In the genomic region with DNA sequence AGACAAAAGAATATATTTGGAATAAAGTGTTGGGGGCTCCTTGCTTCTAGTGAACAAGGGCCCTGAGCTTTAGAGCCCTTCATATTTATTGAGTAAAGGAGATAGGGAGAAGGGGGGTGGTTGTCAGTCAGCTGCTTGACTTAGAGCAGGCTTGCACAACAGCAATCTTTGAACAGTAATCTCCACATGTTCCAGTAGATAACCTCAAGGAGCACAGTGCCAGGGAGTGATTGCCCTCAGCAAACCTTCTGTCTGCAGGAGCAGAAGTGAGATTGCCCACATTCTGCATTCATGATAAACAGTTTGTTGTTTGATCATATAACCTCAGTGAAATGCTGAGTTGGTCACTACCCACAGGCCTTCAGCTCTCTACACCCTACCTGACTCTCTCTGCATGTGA, we compare ENCODE assay signal across 22 cellular contexts.
DNase-seq lines count a peak whose midpoint lies in the region; ATAC-seq, FAIRE-seq and TF ChIP-seq lines count a peak whose summit lies in the region.
"Had no signal": no experiment of that assay in that cellular context is flagged by ENCODE, and none has a peak within 500 bp of the region (broad histone marks: within the 10 kb centered on the region; RNA-seq: fewer than 3 reads in every experiment).

No MANE protein-coding gene starts in this region.

- H3K9me3 Mint-ChIP-seq in GM23338 (no peaks in the 10 kb centered on the region), neural progenitor cell (no peaks in the 10 kb centered on the region), endothelial cell (ENCODE audit: unreplicated experiment) (no peaks in the 10 kb centered on the region)
- H3K9me3 Mint-ChIP-seq: CD8-positive, alpha-beta T cell had no signal

- no peak for DNase-seq in GM23338 (ENCODE audit: low spot score)
- DNase-seq in bronchial epithelial cell (ENCODE audit: low read depth): no peak
- no peak for DNase-seq in left lobe of liver (ENCODE audit: low spot score)
- no peak for DNase-seq in neural progenitor cell (ENCODE audit: low spot score)
- no peak for DNase-seq in activated CD8-positive, alpha-beta memory T cell treated with anti-CD3 and anti-CD28 coated beads, Interleukin-2, amount 50 U/mL, for 48 hours
- DNase-seq in endothelial cell (ENCODE audit: low spot score): no peak
- DNase-seq: Caco-2; CD4-positive, CD25-positive, alpha-beta regulatory T cell; CD8-positive, alpha-beta T cell; DMS 273 treated with DMSO at 0.1 percent for 48 hours; DMS79; EL; GDM1; H7; HCEC 1CT had no signal

- H3K4me2 ChIP-seq in GM23338: no peak overlapping the region
- H3K4me2 ChIP-seq in neural progenitor cell: no peak overlapping the region
- H3K4me2 ChIP-seq: BLaER1 had no signal

- H3K4me1 Mint-ChIP-seq in GM23338 (peaks cover 2% of the 10 kb centered on the region; the same call in 1 of the 3 replicates), neural progenitor cell (no peaks in the 10 kb centered on the region), endothelial cell (ENCODE audit: unreplicated experiment) (no peaks in the 10 kb centered on the region)
- H3K4me1 Mint-ChIP-seq: CD4-positive, CD25-positive, alpha-beta regulatory T cell had no signal

- no peaks in the 10 kb centered on the region for H3K27me3 ChIP-seq in GM23338 (ENCODE audit: insufficient read depth)
- H3K27me3 ChIP-seq in bronchial epithelial cell (ENCODE audit: control insufficient read depth, insufficient read depth, low read length): no peaks in the 10 kb centered on the region
- no peaks in the 10 kb centered on the region for H3K27me3 ChIP-seq in neural progenitor cell
- H3K27me3 ChIP-seq: BLaER1 had no signal

- H3K36me3 ChIP-seq in GM23338 (ENCODE audit: insufficient read depth) (no peaks in the 10 kb centered on the region), bronchial epithelial cell (ENCODE audit: control insufficient read depth, insufficient read depth, low read length) (no peaks in the 10 kb centered on the region), neural progenitor cell (no peaks in the 10 kb centered on the region)
- H3K36me3 ChIP-seq: BLaER1 had no signal

- H3K27ac Mint-ChIP-seq in GM23338 (no peak overlapping the region), neural progenitor cell (no peak overlapping the region), endothelial cell (ENCODE audit: unreplicated experiment) (no peak overlapping the region)
- H3K27ac Mint-ChIP-seq: B cell; CD4-positive, CD25-positive, alpha-beta regulatory T cell; CD8-positive, alpha-beta T cell had no signal

- H3K9me3 ChIP-seq in neural progenitor cell (ENCODE audit: low read depth): no peaks in the 10 kb centered on the region
- H3K9me3 ChIP-seq: BLaER1, Caco-2 had no signal

- H3K4me3 Mint-ChIP-seq in GM23338 (no peak overlapping the region), neural progenitor cell (no peak overlapping the region), endothelial cell (ENCODE audit: unreplicated experiment) (no peak overlapping the region)
- H3K4me3 Mint-ChIP-seq: B cell; CD4-positive, CD25-positive, alpha-beta regulatory T cell; CD8-positive, alpha-beta T cell had no signal

- H3K4me3 ChIP-seq in GM23338 (no peak overlapping the region), bronchial epithelial cell (ENCODE audit: low read depth, low read length) (no peak overlapping the region), neural progenitor cell (no peak overlapping the region)
- H3K4me3 ChIP-seq: BLaER1, GM12878 had no signal

- H3K79me2 ChIP-seq in GM23338 (replicated peaks; ENCODE audit: insufficient read depth) (no peaks in the 10 kb centered on the region), neural progenitor cell (ENCODE audit: low read depth) (no peaks in the 10 kb centered on the region)

- no peak overlapping the region for H3K9ac ChIP-seq in neural progenitor cell
- H3K9ac ChIP-seq: BLaER1 had no signal

- ATAC-seq in GM23338: peak; percentile 56; the same call in 2 of the 3 replicates
- peak; percentile 29 for ATAC-seq in left lobe of liver
- ATAC-seq: CD8-positive, alpha-beta T cell; GM12878 had no signal

- peak; percentile 32 for FAIRE-seq in bronchial epithelial cell (lab: Jason Lieb, UNC)
- FAIRE-seq: A204.1, GM12878, H1 had no signal

- H4K20me1 ChIP-seq in GM23338 (replicated peaks; ENCODE audit: insufficient read depth): no peaks in the 10 kb centered on the region
- H4K20me1 ChIP-seq in neural progenitor cell (ENCODE audit: low read depth): no peaks in the 10 kb centered on the region
- H4K20me1 ChIP-seq: BLaER1 had no signal

- no peaks in the 10 kb centered on the region; the same call in 1 of the 2 replicates for H3K9me2 ChIP-seq in GM23338 (ENCODE audit: insufficient read depth)

- H2AFZ ChIP-seq in GM23338: peak overlapping the region; percentile 43; the same call in 1 of the 2 replicates
- H2AFZ ChIP-seq in neural progenitor cell (replicated peaks): no peak overlapping the region

- H3K27me3 Mint-ChIP-seq in GM23338 (ENCODE audit: insufficient read depth, low read depth, poor library complexity): peaks cover 3% of the 10 kb centered on the region
- H3K27me3 Mint-ChIP-seq in neural progenitor cell (ENCODE audit: insufficient read depth, low read depth): no peaks in the 10 kb centered on the region
- no peaks in the 10 kb centered on the region for H3K27me3 Mint-ChIP-seq in endothelial cell (ENCODE audit: unreplicated experiment)

- H3K27ac ChIP-seq in GM23338 (ENCODE audit: low read depth): no peak overlapping the region
- no peak overlapping the region for H3K27ac ChIP-seq in neural progenitor cell
- H3K27ac ChIP-seq: 22Rv1, BLaER1, C4-2B had no signal

- TF ChIP-seq CTCF in GM23338 (conservative IDR thresholded peaks at IDR 0.05; ENCODE audit: low read depth in 2 of 2): no peak
- no peak for TF ChIP-seq CTCF in bronchial epithelial cell (IDR thresholded peaks at IDR 0.05; ENCODE audit: insufficient read depth, low read length, severe bottlenecking)
- TF ChIP-seq CTCF in neural progenitor cell (IDR thresholded peaks at IDR 0.05): no peak
- TF ChIP-seq CTCF in endothelial cell (IDR thresholded peaks at IDR 0.05; ENCODE audit: unreplicated experiment): no peak

- H3K36me3 Mint-ChIP-seq in GM23338 (ENCODE audit: low read depth) (no peaks in the 10 kb centered on the region), neural progenitor cell (no peaks in the 10 kb centered on the region), endothelial cell (ENCODE audit: low read depth, unreplicated experiment) (no peaks in the 10 kb centered on the region)
- H3K36me3 Mint-ChIP-seq: CD4-positive, CD25-positive, alpha-beta regulatory T cell; CD8-positive, alpha-beta T cell had no signal

- H3K4me1 ChIP-seq in GM23338 (ENCODE audit: insufficient read depth): no peaks in the 10 kb centered on the region
- no peaks in the 10 kb centered on the region for H3K4me1 ChIP-seq in neural progenitor cell
- H3K4me1 ChIP-seq: Caco-2 had no signal

- H3F3A ChIP-seq in GM23338 (replicated peaks; ENCODE audit: low read depth): no peaks in the 10 kb centered on the region
- no peaks in the 10 kb centered on the region for H3F3A ChIP-seq in neural progenitor cell (ENCODE audit: low read depth)

TF ChIP-seq in GM23338, 12 proteins besides CTCF, POLR2A, EP300 and RAD21 (continues in another document):
- no peak for TF ChIP-seq EZH2phosphoT487 (IDR thresholded peaks at IDR 0.05; ENCODE audit: unreplicated experiment)
- no peak for TF ChIP-seq STAT1 (IDR thresholded peaks at IDR 0.05; ENCODE audit: unreplicated experiment)
- TF ChIP-seq, protein P1, sequence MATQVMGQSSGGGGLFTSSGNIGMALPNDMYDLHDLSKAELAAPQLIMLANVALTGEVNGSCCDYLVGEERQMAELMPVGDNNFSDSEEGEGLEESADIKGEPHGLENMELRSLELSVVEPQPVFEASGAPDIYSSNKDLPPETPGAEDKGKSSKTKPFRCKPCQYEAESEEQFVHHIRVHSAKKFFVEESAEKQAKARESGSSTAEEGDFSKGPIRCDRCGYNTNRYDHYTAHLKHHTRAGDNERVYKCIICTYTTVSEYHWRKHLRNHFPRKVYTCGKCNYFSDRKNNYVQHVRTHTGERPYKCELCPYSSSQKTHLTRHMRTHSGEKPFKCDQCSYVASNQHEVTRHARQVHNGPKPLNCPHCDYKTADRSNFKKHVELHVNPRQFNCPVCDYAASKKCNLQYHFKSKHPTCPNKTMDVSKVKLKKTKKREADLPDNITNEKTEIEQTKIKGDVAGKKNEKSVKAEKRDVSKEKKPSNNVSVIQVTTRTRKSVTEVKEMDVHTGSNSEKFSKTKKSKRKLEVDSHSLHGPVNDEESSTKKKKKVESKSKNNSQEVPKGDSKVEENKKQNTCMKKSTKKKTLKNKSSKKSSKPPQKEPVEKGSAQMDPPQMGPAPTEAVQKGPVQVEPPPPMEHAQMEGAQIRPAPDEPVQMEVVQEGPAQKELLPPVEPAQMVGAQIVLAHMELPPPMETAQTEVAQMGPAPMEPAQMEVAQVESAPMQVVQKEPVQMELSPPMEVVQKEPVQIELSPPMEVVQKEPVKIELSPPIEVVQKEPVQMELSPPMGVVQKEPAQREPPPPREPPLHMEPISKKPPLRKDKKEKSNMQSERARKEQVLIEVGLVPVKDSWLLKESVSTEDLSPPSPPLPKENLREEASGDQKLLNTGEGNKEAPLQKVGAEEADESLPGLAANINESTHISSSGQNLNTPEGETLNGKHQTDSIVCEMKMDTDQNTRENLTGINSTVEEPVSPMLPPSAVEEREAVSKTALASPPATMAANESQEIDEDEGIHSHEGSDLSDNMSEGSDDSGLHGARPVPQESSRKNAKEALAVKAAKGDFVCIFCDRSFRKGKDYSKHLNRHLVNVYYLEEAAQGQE (IDR thresholded peaks at IDR 0.05; ENCODE audit: unreplicated experiment): no peak
- no peak for TF ChIP-seq JUNB (IDR thresholded peaks at IDR 0.05; ENCODE audit: unreplicated experiment)
